1 cellular context compared by ENCODE assay signal in the genomic region with DNA sequence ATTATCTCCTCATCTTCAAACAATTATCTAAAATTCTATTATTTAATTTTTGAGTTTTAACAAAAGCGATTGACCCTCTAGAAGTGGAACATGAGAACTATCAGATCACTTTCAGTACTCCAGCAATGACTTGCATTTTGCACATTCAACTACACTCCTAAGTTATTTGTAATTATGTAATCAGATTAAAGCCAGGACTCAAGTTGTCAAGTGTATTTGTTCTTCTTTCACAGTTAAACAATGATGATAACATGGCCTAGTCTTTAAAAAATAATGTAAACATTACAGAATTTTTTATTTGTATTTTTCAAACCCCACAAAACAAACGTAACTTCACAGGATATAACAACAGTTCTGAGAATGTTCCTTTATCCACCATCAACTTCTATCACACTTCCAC.
TF ChIP-seq lines count a peak whose summit lies in the region.

No MANE protein-coding gene starts in this region.

TF ChIP-seq in WTC11, 78 proteins besides CTCF, POLR2A, EP300 and RAD21 (continued from another document):
- TF ChIP-seq, protein P1, sequence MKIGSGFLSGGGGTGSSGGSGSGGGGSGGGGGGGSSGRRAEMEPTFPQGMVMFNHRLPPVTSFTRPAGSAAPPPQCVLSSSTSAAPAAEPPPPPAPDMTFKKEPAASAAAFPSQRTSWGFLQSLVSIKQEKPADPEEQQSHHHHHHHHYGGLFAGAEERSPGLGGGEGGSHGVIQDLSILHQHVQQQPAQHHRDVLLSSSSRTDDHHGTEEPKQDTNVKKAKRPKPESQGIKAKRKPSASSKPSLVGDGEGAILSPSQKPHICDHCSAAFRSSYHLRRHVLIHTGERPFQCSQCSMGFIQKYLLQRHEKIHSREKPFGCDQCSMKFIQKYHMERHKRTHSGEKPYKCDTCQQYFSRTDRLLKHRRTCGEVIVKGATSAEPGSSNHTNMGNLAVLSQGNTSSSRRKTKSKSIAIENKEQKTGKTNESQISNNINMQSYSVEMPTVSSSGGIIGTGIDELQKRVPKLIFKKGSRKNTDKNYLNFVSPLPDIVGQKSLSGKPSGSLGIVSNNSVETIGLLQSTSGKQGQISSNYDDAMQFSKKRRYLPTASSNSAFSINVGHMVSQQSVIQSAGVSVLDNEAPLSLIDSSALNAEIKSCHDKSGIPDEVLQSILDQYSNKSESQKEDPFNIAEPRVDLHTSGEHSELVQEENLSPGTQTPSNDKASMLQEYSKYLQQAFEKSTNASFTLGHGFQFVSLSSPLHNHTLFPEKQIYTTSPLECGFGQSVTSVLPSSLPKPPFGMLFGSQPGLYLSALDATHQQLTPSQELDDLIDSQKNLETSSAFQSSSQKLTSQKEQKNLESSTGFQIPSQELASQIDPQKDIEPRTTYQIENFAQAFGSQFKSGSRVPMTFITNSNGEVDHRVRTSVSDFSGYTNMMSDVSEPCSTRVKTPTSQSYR (CRISPR knock-in tag; IDR thresholded peaks at IDR 0.05) = no peak
- TF ChIP-seq, protein P2, sequence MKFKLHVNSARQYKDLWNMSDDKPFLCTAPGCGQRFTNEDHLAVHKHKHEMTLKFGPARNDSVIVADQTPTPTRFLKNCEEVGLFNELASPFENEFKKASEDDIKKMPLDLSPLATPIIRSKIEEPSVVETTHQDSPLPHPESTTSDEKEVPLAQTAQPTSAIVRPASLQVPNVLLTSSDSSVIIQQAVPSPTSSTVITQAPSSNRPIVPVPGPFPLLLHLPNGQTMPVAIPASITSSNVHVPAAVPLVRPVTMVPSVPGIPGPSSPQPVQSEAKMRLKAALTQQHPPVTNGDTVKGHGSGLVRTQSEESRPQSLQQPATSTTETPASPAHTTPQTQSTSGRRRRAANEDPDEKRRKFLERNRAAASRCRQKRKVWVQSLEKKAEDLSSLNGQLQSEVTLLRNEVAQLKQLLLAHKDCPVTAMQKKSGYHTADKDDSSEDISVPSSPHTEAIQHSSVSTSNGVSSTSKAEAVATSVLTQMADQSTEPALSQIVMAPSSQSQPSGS (CRISPR knock-in tag; IDR thresholded peaks at IDR 0.05; ENCODE audit: borderline replicate concordance, low read depth) = no peak
- TF ChIP-seq ZNF423 (CRISPR knock-in tag; IDR thresholded peaks at IDR 0.05) (no peak), NFE2L1 (CRISPR knock-in tag; IDR thresholded peaks at IDR 0.05) (no peak)
- TF ChIP-seq, protein P3, sequence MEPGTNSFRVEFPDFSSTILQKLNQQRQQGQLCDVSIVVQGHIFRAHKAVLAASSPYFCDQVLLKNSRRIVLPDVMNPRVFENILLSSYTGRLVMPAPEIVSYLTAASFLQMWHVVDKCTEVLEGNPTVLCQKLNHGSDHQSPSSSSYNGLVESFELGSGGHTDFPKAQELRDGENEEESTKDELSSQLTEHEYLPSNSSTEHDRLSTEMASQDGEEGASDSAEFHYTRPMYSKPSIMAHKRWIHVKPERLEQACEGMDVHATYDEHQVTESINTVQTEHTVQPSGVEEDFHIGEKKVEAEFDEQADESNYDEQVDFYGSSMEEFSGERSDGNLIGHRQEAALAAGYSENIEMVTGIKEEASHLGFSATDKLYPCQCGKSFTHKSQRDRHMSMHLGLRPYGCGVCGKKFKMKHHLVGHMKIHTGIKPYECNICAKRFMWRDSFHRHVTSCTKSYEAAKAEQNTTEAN (CRISPR knock-in tag; IDR thresholded peaks at IDR 0.05) = no peak
- TF ChIP-seq, protein P4, sequence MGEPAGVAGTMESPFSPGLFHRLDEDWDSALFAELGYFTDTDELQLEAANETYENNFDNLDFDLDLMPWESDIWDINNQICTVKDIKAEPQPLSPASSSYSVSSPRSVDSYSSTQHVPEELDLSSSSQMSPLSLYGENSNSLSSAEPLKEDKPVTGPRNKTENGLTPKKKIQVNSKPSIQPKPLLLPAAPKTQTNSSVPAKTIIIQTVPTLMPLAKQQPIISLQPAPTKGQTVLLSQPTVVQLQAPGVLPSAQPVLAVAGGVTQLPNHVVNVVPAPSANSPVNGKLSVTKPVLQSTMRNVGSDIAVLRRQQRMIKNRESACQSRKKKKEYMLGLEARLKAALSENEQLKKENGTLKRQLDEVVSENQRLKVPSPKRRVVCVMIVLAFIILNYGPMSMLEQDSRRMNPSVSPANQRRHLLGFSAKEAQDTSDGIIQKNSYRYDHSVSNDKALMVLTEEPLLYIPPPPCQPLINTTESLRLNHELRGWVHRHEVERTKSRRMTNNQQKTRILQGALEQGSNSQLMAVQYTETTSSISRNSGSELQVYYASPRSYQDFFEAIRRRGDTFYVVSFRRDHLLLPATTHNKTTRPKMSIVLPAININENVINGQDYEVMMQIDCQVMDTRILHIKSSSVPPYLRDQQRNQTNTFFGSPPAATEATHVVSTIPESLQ (CRISPR knock-in tag; IDR thresholded peaks at IDR 0.05) = no peak
